In genomic region chr13:97660488-97661086, GRCh38 we compare ENCODE assay signal across 19 cellular contexts.
DNase-seq lines count a peak whose midpoint lies in the region; TF ChIP-seq lines count a peak whose summit lies in the region.
"Had no signal": no experiment of that assay in that cellular context is flagged by ENCODE, and none has a peak within 500 bp of the region (broad histone marks: within the 10 kb centered on the region; RNA-seq: fewer than 3 reads in every experiment).

No MANE protein-coding gene starts in this region.

- H3K36me3 Mint-ChIP-seq in MCF 10A (ENCODE audit: insufficient read depth, unreplicated experiment) (no peaks in the 10 kb centered on the region), osteocyte (ENCODE audit: unreplicated experiment) (no peaks in the 10 kb centered on the region)

- H3K4me3 Mint-ChIP-seq in MCF 10A (ENCODE audit: unreplicated experiment) (no peak overlapping the region), osteocyte (ENCODE audit: unreplicated experiment) (no peak overlapping the region)
- H3K4me3 Mint-ChIP-seq: B cell; CD4-positive, alpha-beta T cell had no signal

- H3K4me3 ChIP-seq in mammary epithelial cell (replicated peaks in 1 of 3; ENCODE audit: insufficient read depth in 1 of 3, low read depth in 2 of 3, low read length in 3 of 3) (no peak overlapping the region), fibroblast of pulmonary artery (replicated peaks; ENCODE audit: low read depth, low read length) (no peak overlapping the region)

- intact Hi-C loops in MCF 10A (cut with micrococcal nuclease): no loop called here
- intact Hi-C loops in mammary epithelial cell (cut with micrococcal nuclease): no loop called here

- POLR2A ChIA-PET in MCF 10A (lab: Yijun Ruan, JAX): no interaction called here

- no peaks in the 10 kb centered on the region for H3K9me3 Mint-ChIP-seq in MCF 10A (ENCODE audit: unreplicated experiment)
- H3K9me3 Mint-ChIP-seq in osteocyte (ENCODE audit: unreplicated experiment): no peaks in the 10 kb centered on the region
- H3K9me3 Mint-ChIP-seq: CD4-positive, alpha-beta T cell had no signal

- no peaks in the 10 kb centered on the region for H3K36me3 ChIP-seq in mammary epithelial cell (ENCODE audit: insufficient read depth, low read length)

- no peak for DNase-seq in MCF 10A (ENCODE audit: unreplicated experiment)
- no peak for DNase-seq in mammary epithelial cell
- DNase-seq in RPMI8226: peak; percentile 11
- DNase-seq in fibroblast of pulmonary artery (ENCODE audit: low read depth): peak; percentile 25
- peak; percentile 51 for DNase-seq in osteocyte (ENCODE audit: extremely low spot score, unreplicated experiment)
- no peak for DNase-seq in activated CD4-positive, alpha-beta T cell treated with anti-CD3 and anti-CD28 coated beads, Interleukin-2, amount 50 U/mL, for 48 hours
- DNase-seq in stimulated activated CD4-positive, alpha-beta T cell treated with anti-CD3 and anti-CD28 coated beads, Interleukin-4, amount 100 ng/mL, for 1 hour: no peak
- no peak for DNase-seq in AG08395 (ENCODE audit: low spot score)
- DNase-seq: Caco-2; CD4-positive, alpha-beta T cell; H7; NCI-H1092 treated with DMSO at 0.1 percent for 48 hours; NCI-H1694; NCI-H2081 treated with DMSO at 0.1 percent for 48 hours; NCI-H510A; NCI-H748 treated with DMSO at 0.1 percent for 48 hours; SHP77 treated with DMSO at 0.1 percent for 48 hours had no signal

- no peaks in the 10 kb centered on the region for H3K27me3 ChIP-seq in mammary epithelial cell (ENCODE audit: insufficient read depth, low read length)

- BruUV-seq in MCF 10A (replicated peaks; lab: Mats Ljungman, UMichigan) (no TSS peak), mammary epithelial cell (replicated peaks; lab: Mats Ljungman, UMichigan) (no TSS peak)

- TF ChIP-seq CTCF in MCF 10A (IDR thresholded peaks at IDR 0.05; ENCODE audit: unreplicated experiment) (no peak), mammary epithelial cell (conservative IDR thresholded peaks at IDR 0.05 in 1 of 2, IDR thresholded peaks at IDR 0.05 in 1 of 2; ENCODE audit: extremely low read depth in 1 of 2, insufficient read depth in 1 of 2, low read depth in 1 of 2, low read length in 2 of 2) (no peak), fibroblast of pulmonary artery (IDR thresholded peaks at IDR 0.05; ENCODE audit: low read length, missing control alignments) (no peak), osteocyte (IDR thresholded peaks at IDR 0.05) (no peak)

- no peak overlapping the region for H3K27ac ChIP-seq in mammary epithelial cell (ENCODE audit: insufficient read depth, low read depth, low read length)
- H3K27ac ChIP-seq: 22Rv1 had no signal

- no peaks in the 10 kb centered on the region for H3K4me1 ChIP-seq in mammary epithelial cell (ENCODE audit: insufficient read depth, low read length)
- H3K4me1 ChIP-seq: Caco-2 had no signal

- no peak overlapping the region for H2AFZ ChIP-seq in mammary epithelial cell (ENCODE audit: low read depth, low read length)

- CTCF ChIA-PET in MCF 10A (lab: Yijun Ruan, JAX): interaction anchor here (1.6 kb wide), 1 partner anchor 45 kb away, joined by 3 read pairs; no protein-coding TSS in a partner anchor
- CTCF ChIA-PET in mammary epithelial cell (lab: Charles Lee; ENCODE audit: low non-redundant PET): no interaction called here

- WGBS in mammary epithelial cell (ENCODE audit: low coverage, missing lambda C conversion rate): 65% methylated on average over 9 of the region's 9 CpGs

- dilution Hi-C loops in mammary epithelial cell (cut with HindIII; ENCODE audit: low sequenced_read_pairs): no loop called here

- H3K79me2 ChIP-seq in mammary epithelial cell (ENCODE audit: insufficient read depth, low read length): no peaks in the 10 kb centered on the region

- in situ Hi-C loops in mammary epithelial cell (cut with MboI; ENCODE audit: low sequenced_read_pairs in 2 of 2): no loop called here

- H3K27ac Mint-ChIP-seq in MCF 10A (ENCODE audit: low read depth, unreplicated experiment) (peak overlapping the region; percentile 36), osteocyte (ENCODE audit: unreplicated experiment) (no peak overlapping the region)
- H3K27ac Mint-ChIP-seq: B cell; CD4-positive, alpha-beta T cell had no signal

- H3K4me2 ChIP-seq in mammary epithelial cell (ENCODE audit: insufficient read depth, low read depth, low read length): no peak overlapping the region

- no peak overlapping the region for H3K9ac ChIP-seq in mammary epithelial cell (ENCODE audit: insufficient read depth, low read length)

- H3K27me3 Mint-ChIP-seq in MCF 10A (ENCODE audit: insufficient read depth, unreplicated experiment) (no peaks in the 10 kb centered on the region), osteocyte (ENCODE audit: unreplicated experiment) (peaks cover 23% of the 10 kb centered on the region)

- H3K4me1 Mint-ChIP-seq in MCF 10A (ENCODE audit: insufficient read depth, unreplicated experiment): peaks cover 6% of the 10 kb centered on the region
- H3K4me1 Mint-ChIP-seq in osteocyte (ENCODE audit: unreplicated experiment): no peaks in the 10 kb centered on the region
- H3K4me1 Mint-ChIP-seq: B cell had no signal

- no peaks in the 10 kb centered on the region for H4K20me1 ChIP-seq in mammary epithelial cell (ENCODE audit: insufficient read depth, low read length)

- no peaks in the 10 kb centered on the region for H3K9me3 ChIP-seq in mammary epithelial cell (replicated peaks; ENCODE audit: insufficient read depth, low read length)
- H3K9me3 ChIP-seq: Caco-2 had no signal

Comparison
In these comparisons a context has a peak if more than half of its experiments do, and no peak if none do; other contexts are left out.
1. DNase-seq: peak in RPMI8226 (single experiment), fibroblast of pulmonary artery (single experiment) and osteocyte (single experiment); none in MCF 10A (single experiment), mammary epithelial cell (single experiment), activated CD4-positive, alpha-beta T cell treated with anti-CD3 and anti-CD28 coated beads, Interleukin-2, amount 50 U/mL, for 48 hours (0 of 2), stimulated activated CD4-positive, alpha-beta T cell treated with anti-CD3 and anti-CD28 coated beads, Interleukin-4, amount 100 ng/mL, for 1 hour (single experiment) and AG08395 (single experiment).